Comparison of ENCODE assay signal across 29 cellular contexts in the genomic region with DNA sequence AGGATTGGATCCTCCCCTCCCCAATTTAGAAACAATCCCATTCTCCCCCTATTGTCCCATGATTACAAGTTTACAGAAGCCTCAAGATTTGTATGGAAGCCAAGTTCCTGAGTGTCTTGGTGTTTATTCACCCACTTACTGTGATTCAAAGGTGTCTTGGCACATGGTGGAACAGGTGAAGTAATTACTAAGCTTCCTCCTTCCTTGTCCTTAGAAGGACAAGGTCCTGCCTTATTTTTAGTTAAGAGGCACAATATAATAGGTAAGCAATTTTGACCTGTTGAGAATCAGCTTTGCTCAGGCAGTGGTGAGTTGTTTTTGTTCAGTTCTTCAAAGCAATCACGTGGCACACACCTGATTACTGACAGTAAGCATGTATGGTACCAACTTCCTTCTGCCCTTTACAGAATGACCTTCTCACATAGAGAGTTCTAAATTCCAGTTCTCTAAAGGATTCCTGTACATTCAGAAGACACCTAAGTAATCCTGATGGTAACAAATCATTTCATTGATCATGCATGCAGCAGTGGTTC.
DNase-seq lines count a peak whose midpoint lies in the region; ATAC-seq, FAIRE-seq and TF ChIP-seq lines count a peak whose summit lies in the region.
"Had no signal": no experiment of that assay in that cellular context is flagged by ENCODE, and none has a peak within 500 bp of the region (broad histone marks: within the 10 kb centered on the region; RNA-seq: fewer than 3 reads in every experiment).

No MANE protein-coding gene starts in this region.

- H3K27me3 ChIP-seq in MM.1S (replicated peaks; ENCODE audit: insufficient read depth, low read length) = no peaks in the 10 kb centered on the region
- no peaks in the 10 kb centered on the region for H3K27me3 ChIP-seq in pancreas
- H3K27me3 ChIP-seq: heart right ventricle, right atrium auricular region had no signal

- peak; percentile 28 for DNase-seq in MM.1S
- peak; percentile 29 for DNase-seq in RPMI8226
- no peak for DNase-seq in pancreas
- DNase-seq in MV-4-11 (lab: John Stamatoyannopoulos, UW) = no peak
- no peak for DNase-seq in NCI-H774 (lab: John Stamatoyannopoulos, UW)
- DNase-seq: ACHN; activated CD4-positive, alpha-beta T cell treated with anti-CD3 and anti-CD28 coated beads, Interleukin-2, amount 50 U/mL, for 1 hour; activated CD4-positive, CD25-positive, alpha-beta regulatory T cell; activated CD8-positive, alpha-beta memory T cell treated with anti-CD3 and anti-CD28 coated beads, Interleukin-2, amount 10 ng/mL, durations not matched to agents 7 days and 5 days; activated naive CD4-positive, alpha-beta T cell; activated naive CD8-positive, alpha-beta T cell treated with anti-CD3 and anti-CD28 coated beads, Interleukin-2, amount 50 U/mL, for 24 hours; activated T-cell treated with anti-CD3 and anti-CD28 coated beads, Interleukin-2, amount 50 U/mL, for 48 hours; CD4-positive, alpha-beta memory T cell; DMS 273 treated with DMSO at 0.1 percent for 48 hours; foreskin melanocyte; HCEC 1CT; heart right ventricle; NCI-H1436 treated with DMSO at 0.1 percent for 48 hours; NCI-H2107; NCI-H446; NCI-H82; stimulated activated CD4-positive, alpha-beta T cell treated with anti-CD3 and anti-CD28 coated beads, Interleukin-1b, Interleukin-23, amount 100 ng/mL, for 48 hours had no signal

- H3K9me2 ChIP-seq in MM.1S (replicated peaks; ENCODE audit: insufficient read depth, low read length) = no peaks in the 10 kb centered on the region

- H3K4me1 ChIP-seq in MM.1S (ENCODE audit: low read length) = peaks cover 7% of the 10 kb centered on the region
- H3K4me1 ChIP-seq in pancreas = no peaks in the 10 kb centered on the region
- H3K4me1 ChIP-seq: right atrium auricular region had no signal

- WGBS in pancreas, 2 donors = 53 to 54% methylated on average over 1 of the region's 1 CpG

- TF ChIP-seq CTCF in MM.1S (IDR thresholded peaks at IDR 0.05; ENCODE audit: low read length) (no peak), pancreas (IDR thresholded peaks at IDR 0.05) (no peak)

- no peaks in the 10 kb centered on the region for H3F3A ChIP-seq in MM.1S (ENCODE audit: insufficient read depth, low read length)

- H3K4me3 ChIP-seq in MM.1S (ENCODE audit: low read length) = no peak overlapping the region
- no peak overlapping the region for H3K4me3 ChIP-seq in pancreas
- H3K4me3 ChIP-seq: heart right ventricle, right atrium auricular region, thoracic aorta had no signal

- H3K9me3 ChIP-seq in MM.1S (replicated peaks; ENCODE audit: insufficient read depth, low read length) = no peaks in the 10 kb centered on the region
- H3K9me3 ChIP-seq in pancreas = no peaks in the 10 kb centered on the region
- H3K9me3 ChIP-seq: right atrium auricular region, thoracic aorta had no signal

- ATAC-seq in esophagus mucosa (peak; percentile 52), pancreas (peak; percentile 71 to 87 (median 78)), HG02588 (IDR thresholded peaks at IDR 0.05; ENCODE audit: unreplicated experiment) (no peak)
- ATAC-seq: activated CD8-positive, alpha-beta memory T cell treated with anti-CD3 and anti-CD28 coated beads, Interleukin-2, amount 10 ng/mL, durations not matched to agents 7 days and 5 days; activated naive CD8-positive, alpha-beta T cell treated with anti-CD3 and anti-CD28 coated beads, Interleukin-2, amount 50 U/mL, for 24 hours; HepG2 had no signal

- H4K20me1 ChIP-seq in MM.1S (ENCODE audit: insufficient read depth, low read length) = no peaks in the 10 kb centered on the region

- no peaks in the 10 kb centered on the region for H3K36me3 ChIP-seq in MM.1S (replicated peaks; ENCODE audit: insufficient read depth, low read length)
- no peaks in the 10 kb centered on the region for H3K36me3 ChIP-seq in pancreas
- H3K36me3 ChIP-seq: heart right ventricle, right atrium auricular region, thoracic aorta had no signal

- no peak overlapping the region for H3K27ac ChIP-seq in MM.1S (ENCODE audit: low read length)
- no peak overlapping the region for H3K27ac ChIP-seq in pancreas
- H3K27ac ChIP-seq: right atrium auricular region, thoracic aorta had no signal

- H3K4me2 ChIP-seq in MM.1S (ENCODE audit: low read depth, low read length) = no peak overlapping the region

- FAIRE-seq in pancreas (lab: Jason Lieb, UNC) = no peak
- FAIRE-seq: astrocyte, GM12891, HepG2 had no signal

- peak overlapping the region; percentile 47; the same call in 1 of the 2 replicates for H2AFZ ChIP-seq in MM.1S (ENCODE audit: low read length)

- intact Hi-C loops in pancreas (cut with DNase I) = no loop called here

- H3K9ac ChIP-seq in MM.1S (ENCODE audit: low read length) = no peak overlapping the region

- no peaks in the 10 kb centered on the region for H3K79me2 ChIP-seq in MM.1S (ENCODE audit: low read length)

Comparison
In these comparisons a context has a peak if more than half of its experiments do, and no peak if none do; other contexts are left out.
1. DNase-seq: peak in MM.1S (single experiment) and RPMI8226 (single experiment); none in pancreas (0 of 6), MV-4-11 (single experiment) and NCI-H774 (single experiment).